In the genomic region with DNA sequence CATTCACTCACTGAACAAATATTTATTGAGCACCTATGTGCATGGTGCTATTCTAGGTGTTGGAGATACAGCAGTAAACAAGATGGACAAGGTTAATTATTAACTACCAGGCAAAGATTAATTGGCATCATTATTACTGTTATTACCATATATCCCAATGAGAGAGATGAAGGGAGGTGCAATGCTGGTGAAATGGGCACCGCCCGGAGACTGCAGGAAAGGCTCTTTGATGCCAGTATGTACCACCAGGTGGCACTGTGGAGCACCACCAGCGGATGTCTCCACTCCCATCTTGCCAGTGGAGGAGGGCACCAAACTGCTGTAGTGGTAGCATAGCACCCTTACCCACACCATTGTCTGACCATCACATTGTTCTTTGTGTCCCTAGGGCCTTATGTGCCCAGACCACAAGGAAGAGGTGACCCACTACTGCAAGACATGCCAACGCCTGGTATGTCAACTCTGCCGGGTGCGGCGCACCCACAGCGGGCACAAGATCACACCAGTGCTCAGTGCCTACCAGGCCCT, we compare ENCODE assay signal across 8 cellular contexts. TPM values are rescaled to one million over a fixed set of nuclear protein-coding genes. Genes with fewer than 3 reads are reported as not detected.
DNase-seq lines count a peak whose midpoint lies in the region; ATAC-seq, FAIRE-seq and TF ChIP-seq lines count a peak whose summit lies in the region.

No MANE protein-coding gene starts in this region.

- no peak overlapping the region for H3K9ac ChIP-seq in colonic mucosa (ENCODE audit: low read depth in 2 of 2, low read length in 2 of 2)
- H3K9ac ChIP-seq in HepG2 (ENCODE audit: insufficient read depth, low read depth, low read length) = no peak overlapping the region

- DNase-seq in NCI-H748 treated with DMSO at 0.1 percent for 48 hours (lab: John Stamatoyannopoulos, UW) = peak; percentile 66
- peak; percentile 92 for DNase-seq in activated CD4-positive, alpha-beta T cell treated with anti-CD3 and anti-CD28 coated beads for 48 hours
- peak; percentile 95 for DNase-seq in colonic mucosa
- DNase-seq in HepG2 (ENCODE audit: low spot score) = peak; percentile 47
- DNase-seq in stimulated activated CD4-positive, alpha-beta T cell treated with anti-CD3 and anti-CD28 coated beads, TNF-alpha, amount 100 ng/mL, for 4 hours (ENCODE audit: low read depth in 3 of 3) = peak; percentile 68 to 72 (median 70)

- ATAC-seq in HG02798 (IDR thresholded peaks at IDR 0.05; ENCODE audit: poor library complexity, unreplicated experiment) (peak; percentile 31), HepG2 (peak; percentile 47), GM18511 (IDR thresholded peaks at IDR 0.05; ENCODE audit: unreplicated experiment) (no peak)

- POLR2A ChIA-PET in HepG2 (lab: Yijun Ruan, JAX) = interaction anchor here (0.8 kb wide), 1 partner anchor 17 kb away, joined by 4 read pairs; no protein-coding TSS in a partner anchor

- FAIRE-seq in HepG2 (lab: Jason Lieb, UNC) = peak; percentile 94

- intact Hi-C loops in colonic mucosa (cut with DNase I) = no loop called here
- intact Hi-C loops in HepG2 (cut with micrococcal nuclease; ENCODE audit: unreplicated experiment) = loop anchor here (1.0 kb wide), 1 partner anchor 50 kb away; no protein-coding TSS in a partner anchor

- peak overlapping the region; percentile 76 for H3K4me2 ChIP-seq in HepG2 (ENCODE audit: low read depth, low read length)

- H3K27ac ChIP-seq in C4-2B = peak overlapping the region; percentile 94
- H3K27ac ChIP-seq in colonic mucosa = no peak overlapping the region
- H3K27ac ChIP-seq in HepG2 (ENCODE audit: extremely low read length, insufficient read depth, low read length) = no peak overlapping the region

- no peak overlapping the region for H3K4me3 ChIP-seq in colonic mucosa
- H3K4me3 ChIP-seq in HepG2 (replicated peaks in 1 of 3; ENCODE audit: insufficient read depth in 1 of 3, low read depth in 2 of 3, low read length in 3 of 3) = no peak overlapping the region

- no CpG with 5 or more reads among the region's 8 CpGs for WGBS in HepG2 (ENCODE audit: low lambda C conversion rate)

- peaks cover 10% of the 10 kb centered on the region for H3K79me2 ChIP-seq in HepG2 (ENCODE audit: insufficient read depth, low read length)

- H3K9me3 ChIP-seq in colonic mucosa (no peaks in the 10 kb centered on the region), HepG2 (ENCODE audit: low read length) (no peaks in the 10 kb centered on the region)

- CTCF ChIA-PET in HepG2 (lab: Yijun Ruan, JAX; ENCODE audit: low intra/inter-chr PET ratio, low total read pairs) = interaction anchor here (1.2 to 1.4 kb wide), 2 partner anchors 17 to 50 kb away, joined by 6 to 12 read pairs; no protein-coding TSS in a partner anchor

- TF ChIP-seq POLR2A in HepG2 (IDR thresholded peaks at IDR 0.05; ENCODE audit: insufficient read depth in 1 of 2, low read depth in 2 of 2, low read length in 2 of 2) = no peak

- peaks cover 13% of the 10 kb centered on the region for H3K4me1 ChIP-seq in colonic mucosa
- peaks cover 51% of the 10 kb centered on the region for H3K4me1 ChIP-seq in HepG2 (ENCODE audit: insufficient read depth, low read length)

- in situ Hi-C loops in HepG2 (cut with HindIII; ENCODE audit: extremely low pct_ligation_motif_present, low pct_unique_long_range_greater_than_20kb) = no loop called here

- TF ChIP-seq CTCF in C4-2B (conservative IDR thresholded peaks at IDR 0.05) = peak; percentile 98
- peak; percentile 91 for TF ChIP-seq CTCF in colonic mucosa (IDR thresholded peaks at IDR 0.05)
- peak; percentile 91 for TF ChIP-seq CTCF in HepG2 (CRISPR knock-in tag; IDR thresholded peaks at IDR 0.05)

- H4K20me1 ChIP-seq in HepG2 (ENCODE audit: insufficient read depth, low read length) = no peaks in the 10 kb centered on the region

- no peak overlapping the region for H2AFZ ChIP-seq in HepG2 (ENCODE audit: low read length)

- H3K36me3 ChIP-seq in colonic mucosa (no peaks in the 10 kb centered on the region), HepG2 (replicated peaks in 1 of 2; ENCODE audit: control insufficient read depth in 1 of 2, insufficient read depth in 2 of 2, low read length in 2 of 2) (no peaks in the 10 kb centered on the region)

- BruUV-seq in HepG2 (replicated peaks; lab: Mats Ljungman, UMichigan) = no TSS peak

- H3K27me3 ChIP-seq in colonic mucosa (no peaks in the 10 kb centered on the region), HepG2 (ENCODE audit: control insufficient read depth in 1 of 2, insufficient read depth in 2 of 2, low read length in 2 of 2) (peaks cover 1 to 4% of the 10 kb centered on the region in 2 experiments; a peak in 1 of 5 replicates)

- 0 out of 2 replicates have a peak, but pooled peaks have one; percentile 11 for TF ChIP-seq RAD21 in HepG2 (CRISPR knock-in tag; IDR thresholded peaks at IDR 0.05)

- TF ChIP-seq EP300 in HepG2 (IDR thresholded peaks at IDR 0.05; ENCODE audit: low read depth in 2 of 2, low read length in 2 of 2) (no peak), HepG2 (CRISPR knock-in tag; IDR thresholded peaks at IDR 0.05; ENCODE audit: borderline replicate concordance) (no peak)

RNA-seq across cellular contexts. Expression of gene TRIM46, which starts 3.0 kb away (rescaled TPM):
- total RNA-seq in colonic mucosa (under 1 TPM; 0.10 to 0.19 TPM), HepG2 (2016; rRNA removed; fragmentation: Illumina TruSeq; extraction: Trizol) (0.04 and 0.08 TPM in 2 replicates)
- not detected in 2 replicates for total RNA-seq in HepG2 (2016; cell fraction: cytosol; rRNA removed; fragmentation: Illumina TruSeq; extraction: Trizol; ENCODE audit: low read depth)
- total RNA-seq in HepG2 (2016; cell fraction: insoluble cytoplasmic fraction; rRNA removed; fragmentation: Illumina TruSeq; extraction: Trizol) = 0.04 TPM in 1 of 2 replicates, not detected in the other
- not detected in 2 replicates for total RNA-seq in HepG2 (2016; cell fraction: membrane; rRNA removed; fragmentation: Illumina TruSeq; extraction: Trizol)
- not detected in 2 replicates for total RNA-seq in HepG2 (2016; cell fraction: nucleus; rRNA removed; fragmentation: Illumina TruSeq; extraction: Trizol)
- 0.09 and 0.12 TPM in 2 replicates for polyA plus RNA-seq in HepG2 (2011; rRNA removed)
- 0.04 and 0.11 TPM in 2 replicates for polyA plus RNA-seq in HepG2 (2011; cell fraction: cytosol; rRNA removed)
- 0.43 and 0.47 TPM in 2 replicates for polyA plus RNA-seq in HepG2 (2011; cell fraction: nucleus; rRNA removed)
- 0.15 and 0.25 TPM in 2 replicates for polyA plus RNA-seq in HepG2 (2012)
- polyA plus RNA-seq in HepG2 (2016; cell fraction: cytosol; fragmentation: Illumina TruSeq; extraction: Trizol; ENCODE audit: low read depth) = 0.02 and 0.05 TPM in 2 replicates
- not detected in 2 replicates for polyA plus RNA-seq in HepG2 (2016; cell fraction: insoluble cytoplasmic fraction; fragmentation: Illumina TruSeq; extraction: Trizol; ENCODE audit: low read depth)
- 0.05 and 0.08 TPM in 2 replicates for polyA plus RNA-seq in HepG2 (2016; cell fraction: membrane; fragmentation: Illumina TruSeq; extraction: Trizol; ENCODE audit: low read depth)
- polyA plus RNA-seq in HepG2 (2016; cell fraction: nucleus; fragmentation: Illumina TruSeq; extraction: Trizol; ENCODE audit: insufficient read depth, low read depth) = 0.21 TPM in 1 of 2 replicates, not detected in the other
- 0.12 and 0.19 TPM in 2 replicates for polyA minus RNA-seq in HepG2 (2011; rRNA and poly(A)+ RNA removed; ENCODE audit: low replicate concordance)
- not detected in 2 replicates for polyA minus RNA-seq in HepG2 (2011; cell fraction: cytosol; rRNA and poly(A)+ RNA removed)
- not detected in 2 replicates for polyA minus RNA-seq in HepG2 (2011; cell fraction: nucleus; rRNA and poly(A)+ RNA removed)

RNA-seq across cellular contexts. Expression of gene KRTCAP2, which starts 3.5 kb away (rescaled TPM):
- total RNA-seq in colonic mucosa (100 to 1,000 TPM; 140 to 172 TPM), HepG2 (2016; rRNA removed; fragmentation: Illumina TruSeq; extraction: Trizol) (48.5 and 79.4 TPM in 2 replicates)
- 40.0 and 49.4 TPM in 2 replicates for total RNA-seq in HepG2 (2016; cell fraction: cytosol; rRNA removed; fragmentation: Illumina TruSeq; extraction: Trizol; ENCODE audit: low read depth)
- total RNA-seq in HepG2 (2016; cell fraction: insoluble cytoplasmic fraction; rRNA removed; fragmentation: Illumina TruSeq; extraction: Trizol) = 40.7 and 78.5 TPM in 2 replicates
- total RNA-seq in HepG2 (2016; cell fraction: membrane; rRNA removed; fragmentation: Illumina TruSeq; extraction: Trizol) = 33.6 and 41.0 TPM in 2 replicates
- 50.0 and 52.6 TPM in 2 replicates for total RNA-seq in HepG2 (2016; cell fraction: nucleus; rRNA removed; fragmentation: Illumina TruSeq; extraction: Trizol)
- 77.3 and 89.3 TPM in 2 replicates for polyA plus RNA-seq in HepG2 (2011; rRNA removed)
- 125 and 155 TPM in 2 replicates for polyA plus RNA-seq in HepG2 (2011; cell fraction: cytosol; rRNA removed)
- 119 and 133 TPM in 2 replicates for polyA plus RNA-seq in HepG2 (2011; cell fraction: nucleus; rRNA removed)
- polyA plus RNA-seq in HepG2 (2012) = 73.3 and 73.7 TPM in 2 replicates
- 64.6 and 72.6 TPM in 2 replicates for polyA plus RNA-seq in HepG2 (2016; cell fraction: cytosol; fragmentation: Illumina TruSeq; extraction: Trizol; ENCODE audit: low read depth)
- 47.5 and 61.4 TPM in 2 replicates for polyA plus RNA-seq in HepG2 (2016; cell fraction: insoluble cytoplasmic fraction; fragmentation: Illumina TruSeq; extraction: Trizol; ENCODE audit: low read depth)
- polyA plus RNA-seq in HepG2 (2016; cell fraction: membrane; fragmentation: Illumina TruSeq; extraction: Trizol; ENCODE audit: low read depth) = 49.4 and 56.2 TPM in 2 replicates
- 120 and 121 TPM in 2 replicates for polyA plus RNA-seq in HepG2 (2016; cell fraction: nucleus; fragmentation: Illumina TruSeq; extraction: Trizol; ENCODE audit: insufficient read depth, low read depth)
- 182 and 884 TPM in 2 replicates for polyA minus RNA-seq in HepG2 (2011; rRNA and poly(A)+ RNA removed; ENCODE audit: low replicate concordance)
- polyA minus RNA-seq in HepG2 (2011; cell fraction: cytosol; rRNA and poly(A)+ RNA removed) = 27.3 and 38.2 TPM in 2 replicates
- polyA minus RNA-seq in HepG2 (2011; cell fraction: nucleus; rRNA and poly(A)+ RNA removed) = 22.9 and 23.5 TPM in 2 replicates

RNA-seq across cellular contexts. Expression of gene THBS3, which starts 31.1 kb away (rescaled TPM):
- total RNA-seq in colonic mucosa = 10 to 100 TPM; 12.2 to 16.0 TPM
- total RNA-seq in HepG2 (2016; rRNA removed; fragmentation: Illumina TruSeq; extraction: Trizol) = 0.39 and 0.86 TPM in 2 replicates
- total RNA-seq in HepG2 (2016; cell fraction: cytosol; rRNA removed; fragmentation: Illumina TruSeq; extraction: Trizol; ENCODE audit: low read depth) = 0.30 TPM in 1 of 2 replicates, not detected in the other
- total RNA-seq in HepG2 (2016; cell fraction: insoluble cytoplasmic fraction; rRNA removed; fragmentation: Illumina TruSeq; extraction: Trizol) = 0.77 and 0.95 TPM in 2 replicates
- total RNA-seq in HepG2 (2016; cell fraction: membrane; rRNA removed; fragmentation: Illumina TruSeq; extraction: Trizol) = 0.22 and 0.45 TPM in 2 replicates
- 0.94 and 1.8 TPM in 2 replicates for total RNA-seq in HepG2 (2016; cell fraction: nucleus; rRNA removed; fragmentation: Illumina TruSeq; extraction: Trizol)
- 3.6 and 4.4 TPM in 2 replicates for polyA plus RNA-seq in HepG2 (2011; rRNA removed)
- polyA plus RNA-seq in HepG2 (2011; cell fraction: cytosol; rRNA removed) = 1.5 and 1.8 TPM in 2 replicates
- 19.9 and 26.8 TPM in 2 replicates for polyA plus RNA-seq in HepG2 (2011; cell fraction: nucleus; rRNA removed)
- polyA plus RNA-seq in HepG2 (2012) = 2.1 and 2.4 TPM in 2 replicates
- polyA plus RNA-seq in HepG2 (2016; cell fraction: cytosol; fragmentation: Illumina TruSeq; extraction: Trizol; ENCODE audit: low read depth) = 0.14 and 0.26 TPM in 2 replicates
- 0.29 and 0.60 TPM in 2 replicates for polyA plus RNA-seq in HepG2 (2016; cell fraction: insoluble cytoplasmic fraction; fragmentation: Illumina TruSeq; extraction: Trizol; ENCODE audit: low read depth)
- 0.10 and 0.31 TPM in 2 replicates for polyA plus RNA-seq in HepG2 (2016; cell fraction: membrane; fragmentation: Illumina TruSeq; extraction: Trizol; ENCODE audit: low read depth)
- 3.1 and 4.9 TPM in 2 replicates for polyA plus RNA-seq in HepG2 (2016; cell fraction: nucleus; fragmentation: Illumina TruSeq; extraction: Trizol; ENCODE audit: insufficient read depth, low read depth)
- polyA minus RNA-seq in HepG2 (2011; rRNA and poly(A)+ RNA removed; ENCODE audit: low replicate concordance) = 2.9 and 6.9 TPM in 2 replicates
- polyA minus RNA-seq in HepG2 (2011; cell fraction: cytosol; rRNA and poly(A)+ RNA removed) = 1.4 and 1.5 TPM in 2 replicates
- polyA minus RNA-seq in HepG2 (2011; cell fraction: nucleus; rRNA and poly(A)+ RNA removed) = 2.7 and 3.4 TPM in 2 replicates

RNA-seq across cellular contexts. Expression of gene MTX1, which starts 31.9 kb away (rescaled TPM):
- total RNA-seq in colonic mucosa (10 to 100 TPM; 37.5 to 55.8 TPM), HepG2 (2016; rRNA removed; fragmentation: Illumina TruSeq; extraction: Trizol) (64.5 and 71.5 TPM in 2 replicates)
- 20.6 and 22.4 TPM in 2 replicates for total RNA-seq in HepG2 (2016; cell fraction: cytosol; rRNA removed; fragmentation: Illumina TruSeq; extraction: Trizol; ENCODE audit: low read depth)
- total RNA-seq in HepG2 (2016; cell fraction: insoluble cytoplasmic fraction; rRNA removed; fragmentation: Illumina TruSeq; extraction: Trizol) = 65.0 and 76.3 TPM in 2 replicates
- total RNA-seq in HepG2 (2016; cell fraction: membrane; rRNA removed; fragmentation: Illumina TruSeq; extraction: Trizol) = 23.2 and 26.5 TPM in 2 replicates
- 35.2 and 36.8 TPM in 2 replicates for total RNA-seq in HepG2 (2016; cell fraction: nucleus; rRNA removed; fragmentation: Illumina TruSeq; extraction: Trizol)
- 72.6 and 85.1 TPM in 2 replicates for polyA plus RNA-seq in HepG2 (2011; rRNA removed)
- polyA plus RNA-seq in HepG2 (2011; cell fraction: cytosol; rRNA removed) = 61.1 and 90.3 TPM in 2 replicates
- 55.1 and 59.0 TPM in 2 replicates for polyA plus RNA-seq in HepG2 (2011; cell fraction: nucleus; rRNA removed)
- 37.3 and 38.1 TPM in 2 replicates for polyA plus RNA-seq in HepG2 (2012)
- polyA plus RNA-seq in HepG2 (2016; cell fraction: cytosol; fragmentation: Illumina TruSeq; extraction: Trizol; ENCODE audit: low read depth) = 25.0 and 25.6 TPM in 2 replicates
- 73.9 and 74.4 TPM in 2 replicates for polyA plus RNA-seq in HepG2 (2016; cell fraction: insoluble cytoplasmic fraction; fragmentation: Illumina TruSeq; extraction: Trizol; ENCODE audit: low read depth)
- 19.9 and 21.6 TPM in 2 replicates for polyA plus RNA-seq in HepG2 (2016; cell fraction: membrane; fragmentation: Illumina TruSeq; extraction: Trizol; ENCODE audit: low read depth)
- 49.3 and 57.4 TPM in 2 replicates for polyA plus RNA-seq in HepG2 (2016; cell fraction: nucleus; fragmentation: Illumina TruSeq; extraction: Trizol; ENCODE audit: insufficient read depth, low read depth)
- 129 and 176 TPM in 2 replicates for polyA minus RNA-seq in HepG2 (2011; rRNA and poly(A)+ RNA removed; ENCODE audit: low replicate concordance)
- polyA minus RNA-seq in HepG2 (2011; cell fraction: cytosol; rRNA and poly(A)+ RNA removed) = 27.0 and 36.4 TPM in 2 replicates
- 23.9 and 27.6 TPM in 2 replicates for polyA minus RNA-seq in HepG2 (2011; cell fraction: nucleus; rRNA and poly(A)+ RNA removed)

RNA-seq across cellular contexts. Expression of gene DPM3, which starts 36.3 kb away (rescaled TPM):
- total RNA-seq in colonic mucosa = 100 to 1,000 TPM; 149 to 182 TPM
- total RNA-seq in HepG2 (2016; rRNA removed; fragmentation: Illumina TruSeq; extraction: Trizol) = 14.8 and 23.2 TPM in 2 replicates
- total RNA-seq in HepG2 (2016; cell fraction: cytosol; rRNA removed; fragmentation: Illumina TruSeq; extraction: Trizol; ENCODE audit: low read depth) = 29.5 and 29.8 TPM in 2 replicates
- total RNA-seq in HepG2 (2016; cell fraction: insoluble cytoplasmic fraction; rRNA removed; fragmentation: Illumina TruSeq; extraction: Trizol) = 21.9 and 28.1 TPM in 2 replicates
- total RNA-seq in HepG2 (2016; cell fraction: membrane; rRNA removed; fragmentation: Illumina TruSeq; extraction: Trizol) = 14.3 and 20.6 TPM in 2 replicates
- total RNA-seq in HepG2 (2016; cell fraction: nucleus; rRNA removed; fragmentation: Illumina TruSeq; extraction: Trizol) = 18.3 and 22.2 TPM in 2 replicates
- polyA plus RNA-seq in HepG2 (2011; rRNA removed) = 53.4 and 61.7 TPM in 2 replicates
- polyA plus RNA-seq in HepG2 (2011; cell fraction: cytosol; rRNA removed) = 70.1 and 134 TPM in 2 replicates
- polyA plus RNA-seq in HepG2 (2011; cell fraction: nucleus; rRNA removed) = 64.8 and 67.2 TPM in 2 replicates
- 39.2 and 68.2 TPM in 2 replicates for polyA plus RNA-seq in HepG2 (2012)
- 29.6 and 50.5 TPM in 2 replicates for polyA plus RNA-seq in HepG2 (2016; cell fraction: cytosol; fragmentation: Illumina TruSeq; extraction: Trizol; ENCODE audit: low read depth)
- polyA plus RNA-seq in HepG2 (2016; cell fraction: insoluble cytoplasmic fraction; fragmentation: Illumina TruSeq; extraction: Trizol; ENCODE audit: low read depth) = 22.4 and 23.3 TPM in 2 replicates
- polyA plus RNA-seq in HepG2 (2016; cell fraction: membrane; fragmentation: Illumina TruSeq; extraction: Trizol; ENCODE audit: low read depth) = 19.9 and 24.8 TPM in 2 replicates
- polyA plus RNA-seq in HepG2 (2016; cell fraction: nucleus; fragmentation: Illumina TruSeq; extraction: Trizol; ENCODE audit: insufficient read depth, low read depth) = 44.3 and 46.0 TPM in 2 replicates
- 23.2 and 26.3 TPM in 2 replicates for polyA minus RNA-seq in HepG2 (2011; rRNA and poly(A)+ RNA removed; ENCODE audit: low replicate concordance)
- polyA minus RNA-seq in HepG2 (2011; cell fraction: cytosol; rRNA and poly(A)+ RNA removed) = 9.3 and 10.7 TPM in 2 replicates
- 3.2 and 5.7 TPM in 2 replicates for polyA minus RNA-seq in HepG2 (2011; cell fraction: nucleus; rRNA and poly(A)+ RNA removed)
